In the genomic region with DNA sequence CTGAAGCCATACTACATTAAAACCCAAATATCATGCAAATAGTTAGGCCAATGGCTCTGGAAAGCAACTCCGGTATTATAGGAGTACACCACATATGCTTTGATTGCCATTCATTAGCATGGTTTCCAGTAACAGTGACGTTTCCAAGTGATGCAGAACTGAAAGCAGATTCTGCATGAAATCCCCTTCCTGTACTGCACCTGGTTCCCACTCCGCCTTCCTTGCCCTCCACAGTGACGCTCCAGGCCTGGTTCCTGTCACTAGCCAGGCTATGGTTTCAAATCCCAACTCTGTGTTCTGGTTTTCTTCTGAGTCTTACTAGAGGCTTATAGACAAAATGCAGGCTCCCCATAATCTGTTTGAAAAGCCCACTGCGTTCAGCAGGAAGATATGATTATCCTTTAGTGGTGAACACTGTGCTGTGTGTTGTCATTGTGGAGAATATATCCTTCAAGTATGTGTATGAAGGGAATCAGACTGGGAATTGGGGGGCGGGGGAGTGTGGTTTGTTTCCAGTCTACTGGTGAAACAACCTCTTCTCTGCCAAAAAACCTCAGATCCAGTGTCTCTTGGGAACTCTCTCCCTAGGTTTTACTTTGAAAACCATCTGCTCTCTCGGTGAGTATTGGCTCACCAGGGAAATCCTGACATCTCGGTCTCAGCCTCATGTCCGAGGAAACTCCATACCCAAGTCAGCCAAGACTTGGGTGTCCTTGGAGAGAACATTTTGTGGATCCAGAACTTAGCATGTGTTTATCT, we compare ENCODE assay signal across 10 cellular contexts.
DNase-seq lines count a peak whose midpoint lies in the region; ATAC-seq, FAIRE-seq and TF ChIP-seq lines count a peak whose summit lies in the region.
"Had no signal": no experiment of that assay in that cellular context is flagged by ENCODE, and none has a peak within 500 bp of the region (broad histone marks: within the 10 kb centered on the region; RNA-seq: fewer than 3 reads in every experiment).

No MANE protein-coding gene starts in this region.

- DNase-seq in HepG2 (ENCODE audit: low spot score) (no peak), right lobe of liver (no peak), NCI-H2107 treated with DMSO at 0.1 percent for 48 hours (lab: John Stamatoyannopoulos, UW; ENCODE audit: unreplicated experiment) (peak; percentile 68), sciatic nerve (ENCODE audit: low spot score) (no peak), urothelium cell line (ENCODE audit: low spot score) (no peak), AG08396 (ENCODE audit: low spot score) (no peak)
- DNase-seq in activated CD8-positive, alpha-beta memory T cell treated with anti-CD3 and anti-CD28 coated beads for 24 hours: no peak
- DNase-seq: stimulated activated naive CD4-positive, alpha-beta T cell had no signal

- no peaks in the 10 kb centered on the region for H3K9me3 ChIP-seq in HepG2 (ENCODE audit: low read length)
- H3K9me3 ChIP-seq in right lobe of liver: no peaks in the 10 kb centered on the region
- H3K9me3 ChIP-seq: BLaER1 treated with 17β-estradiol and CSF1 and Interleukin-3, amounts not matched to agents 10 nM and 100 nM had no signal

- TF ChIP-seq POLR2A in HepG2 (IDR thresholded peaks at IDR 0.05; ENCODE audit: insufficient read depth in 1 of 2, low read depth in 2 of 2, low read length in 2 of 2) (no peak), right lobe of liver (IDR thresholded peaks at IDR 0.05) (no peak)

- in situ Hi-C loops in HepG2 (cut with HindIII; ENCODE audit: extremely low pct_ligation_motif_present, low pct_unique_long_range_greater_than_20kb): no loop called here

- ATAC-seq in HepG2 (peak; percentile 48; the same call in 2 of the 3 replicates), right lobe of liver (no peak), HG02970 (IDR thresholded peaks at IDR 0.05; ENCODE audit: low FRiP score, unreplicated experiment) (peak; percentile 42), sciatic nerve (no peak)

- BruUV-seq in HepG2 (replicated peaks; lab: Mats Ljungman, UMichigan): no TSS peak

- H3K79me2 ChIP-seq in HepG2 (ENCODE audit: insufficient read depth, low read length): no peaks in the 10 kb centered on the region

- no peak for TF ChIP-seq EP300 in HepG2 (IDR thresholded peaks at IDR 0.05; ENCODE audit: low read depth in 2 of 2, low read length in 2 of 2)
- TF ChIP-seq EP300 in HepG2 (CRISPR knock-in tag; IDR thresholded peaks at IDR 0.05; ENCODE audit: borderline replicate concordance): no peak

- no peak for TF ChIP-seq CTCF in HepG2 (CRISPR knock-in tag; IDR thresholded peaks at IDR 0.05)
- no peak for TF ChIP-seq CTCF in right lobe of liver (IDR thresholded peaks at IDR 0.05)

- H3K4me1 ChIP-seq in HepG2 (ENCODE audit: insufficient read depth, low read length): no peaks in the 10 kb centered on the region
- no peaks in the 10 kb centered on the region for H3K4me1 ChIP-seq in right lobe of liver
- H3K4me1 ChIP-seq: BLaER1 treated with 17β-estradiol and CSF1 and Interleukin-3, amounts not matched to agents 10 nM and 100 nM had no signal

- no peak overlapping the region for H3K27ac ChIP-seq in HepG2 (ENCODE audit: extremely low read length, insufficient read depth, low read length)
- no peak overlapping the region for H3K27ac ChIP-seq in right lobe of liver
- H3K27ac ChIP-seq: BLaER1 treated with 17β-estradiol and CSF1 and Interleukin-3, amounts not matched to agents 10 nM and 100 nM had no signal

- H4K20me1 ChIP-seq in HepG2 (ENCODE audit: insufficient read depth, low read length): no peaks in the 10 kb centered on the region
- H4K20me1 ChIP-seq: BLaER1 treated with 17β-estradiol and CSF1 and Interleukin-3, amounts not matched to agents 10 nM and 100 nM had no signal

- H2AFZ ChIP-seq in HepG2 (ENCODE audit: low read length): no peak overlapping the region

- no peak for FAIRE-seq in HepG2 (lab: Jason Lieb, UNC)
- FAIRE-seq in urothelium cell line (lab: Jason Lieb, UNC): no peak

- H3K36me3 ChIP-seq in HepG2 (replicated peaks in 1 of 2; ENCODE audit: control insufficient read depth in 1 of 2, insufficient read depth in 2 of 2, low read length in 2 of 2) (no peaks in the 10 kb centered on the region), right lobe of liver (no peaks in the 10 kb centered on the region)
- H3K36me3 ChIP-seq: BLaER1 treated with 17β-estradiol and CSF1 and Interleukin-3, amounts not matched to agents 10 nM and 100 nM had no signal

- no peak overlapping the region for H3K4me3 ChIP-seq in HepG2 (replicated peaks in 1 of 3; ENCODE audit: insufficient read depth in 1 of 3, low read depth in 2 of 3, low read length in 3 of 3)
- no peak overlapping the region for H3K4me3 ChIP-seq in right lobe of liver
- H3K4me3 ChIP-seq: BLaER1 treated with 17β-estradiol and CSF1 and Interleukin-3, amounts not matched to agents 10 nM and 100 nM had no signal

- intact Hi-C loops in HepG2 (cut with micrococcal nuclease; ENCODE audit: unreplicated experiment): no loop called here
- intact Hi-C loops in right lobe of liver (cut with DNase I): no loop called here
- intact Hi-C loops in sciatic nerve (cut with DNase I): no loop called here

- TF ChIP-seq RAD21 in HepG2 (CRISPR knock-in tag; IDR thresholded peaks at IDR 0.05): no peak

- WGBS in HepG2 (ENCODE audit: low lambda C conversion rate): 1% methylated on average over 9 of the region's 9 CpGs
- WGBS in right lobe of liver (ENCODE audit: insufficient coverage, low coverage, low lambda C conversion rate, missing lambda C conversion rate): 48% methylated on average over 9 of the region's 9 CpGs

- POLR2A ChIA-PET in HepG2 (lab: Yijun Ruan, JAX): no interaction called here

- CTCF ChIA-PET in HepG2 (lab: Yijun Ruan, JAX; ENCODE audit: low intra/inter-chr PET ratio, low total read pairs): no interaction called here

- no peak overlapping the region for H3K4me2 ChIP-seq in HepG2 (ENCODE audit: low read depth, low read length)
- H3K4me2 ChIP-seq: BLaER1 treated with 17β-estradiol and CSF1 and Interleukin-3, amounts not matched to agents 10 nM and 100 nM had no signal

- H3K27me3 ChIP-seq in HepG2 (ENCODE audit: control insufficient read depth in 1 of 2, insufficient read depth in 2 of 2, low read length in 2 of 2): no peaks in the 10 kb centered on the region
- H3K27me3 ChIP-seq in right lobe of liver: no peaks in the 10 kb centered on the region
- H3K27me3 ChIP-seq: BLaER1 treated with 17β-estradiol and CSF1 and Interleukin-3, amounts not matched to agents 10 nM and 100 nM had no signal

- H3K9ac ChIP-seq in HepG2 (ENCODE audit: insufficient read depth, low read depth, low read length): no peak overlapping the region
- H3K9ac ChIP-seq: BLaER1 treated with 17β-estradiol and CSF1 and Interleukin-3, amounts not matched to agents 10 nM and 100 nM had no signal

TF ChIP-seq in HepG2, 621 proteins besides CTCF, POLR2A, EP300 and RAD21:
- no peak for TF ChIP-seq KDM5B (CRISPR knock-in tag; IDR thresholded peaks at IDR 0.05; ENCODE audit: borderline replicate concordance)
- TF ChIP-seq, protein P1, sequence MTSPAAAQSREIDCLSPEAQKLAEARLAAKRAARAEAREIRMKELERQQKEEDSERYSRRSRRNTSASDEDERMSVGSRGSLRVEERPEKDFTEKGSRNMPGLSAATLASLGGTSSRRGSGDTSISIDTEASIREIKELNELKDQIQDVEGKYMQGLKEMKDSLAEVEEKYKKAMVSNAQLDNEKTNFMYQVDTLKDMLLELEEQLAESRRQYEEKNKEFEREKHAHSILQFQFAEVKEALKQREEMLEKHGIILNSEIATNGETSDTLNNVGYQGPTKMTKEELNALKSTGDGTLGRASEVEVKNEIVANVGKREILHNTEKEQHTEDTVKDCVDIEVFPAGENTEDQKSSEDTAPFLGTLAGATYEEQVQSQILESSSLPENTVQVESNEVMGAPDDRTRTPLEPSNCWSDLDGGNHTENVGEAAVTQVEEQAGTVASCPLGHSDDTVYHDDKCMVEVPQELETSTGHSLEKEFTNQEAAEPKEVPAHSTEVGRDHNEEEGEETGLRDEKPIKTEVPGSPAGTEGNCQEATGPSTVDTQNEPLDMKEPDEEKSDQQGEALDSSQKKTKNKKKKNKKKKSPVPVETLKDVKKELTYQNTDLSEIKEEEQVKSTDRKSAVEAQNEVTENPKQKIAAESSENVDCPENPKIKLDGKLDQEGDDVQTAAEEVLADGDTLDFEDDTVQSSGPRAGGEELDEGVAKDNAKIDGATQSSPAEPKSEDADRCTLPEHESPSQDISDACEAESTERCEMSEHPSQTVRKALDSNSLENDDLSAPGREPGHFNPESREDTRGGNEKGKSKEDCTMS (CRISPR knock-in tag; conservative IDR thresholded peaks at IDR 0.05): no peak

Comparison
In these comparisons a context has a peak if more than half of its experiments do, and no peak if none do; other contexts are left out.
1. ATAC-seq: peak in HepG2 (single experiment) and HG02970 (single experiment); none in right lobe of liver (0 of 4) and sciatic nerve (single experiment).